ENCODE assay signal across 26 cellular contexts in the genomic region with DNA sequence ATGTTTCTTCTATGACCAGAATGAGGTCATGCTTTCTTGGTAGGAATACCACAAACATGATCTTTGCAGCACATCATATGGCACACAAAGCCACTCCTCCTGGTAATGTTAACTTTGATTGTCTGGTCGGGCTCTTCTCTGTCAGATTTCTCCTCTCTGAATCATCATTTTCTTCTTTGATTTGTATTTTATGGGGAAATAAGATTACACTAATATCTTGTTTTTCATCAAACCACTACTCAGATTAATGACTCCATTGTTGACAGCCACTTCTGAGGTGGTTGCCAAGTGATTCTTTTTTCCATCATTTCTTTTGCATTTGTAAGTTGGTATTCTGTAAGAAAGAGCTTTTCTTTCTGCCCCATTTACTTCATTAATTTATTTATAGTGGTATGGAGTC. TPM values are rescaled to one million over a fixed set of nuclear protein-coding genes. Genes with fewer than 3 reads are reported as not detected.
DNase-seq lines count a peak whose midpoint lies in the region; ATAC-seq and TF ChIP-seq lines count a peak whose summit lies in the region.
"Had no signal": no experiment of that assay in that cellular context is flagged by ENCODE, and none has a peak within 500 bp of the region (broad histone marks: within the 10 kb centered on the region; RNA-seq: fewer than 3 reads in every experiment).

No MANE protein-coding gene starts in this region.

- peak; percentile 30 for ATAC-seq in activated CD4-positive, alpha-beta T cell treated with anti-CD3 and anti-CD28 coated beads for 36 hours
- no peak for ATAC-seq in HG02970 (IDR thresholded peaks at IDR 0.05; ENCODE audit: low FRiP score, unreplicated experiment)
- ATAC-seq: left lung; stimulated activated naive CD8-positive, alpha-beta T cell treated with anti-CD3 and anti-CD28 coated beads, Interleukin-15, amount 100 ng/mL, for 72 hours had no signal

- intact Hi-C loops in activated CD4-positive, alpha-beta T cell treated with anti-CD3 and anti-CD28 coated beads for 36 hours (cut with DNase I, micrococcal nuclease), result no loop called here

- H3K9me3 Mint-ChIP-seq in activated CD4-positive, alpha-beta T cell treated with anti-CD3 and anti-CD28 coated beads for 36 hours (ENCODE audit: low read depth), result no peaks in the 10 kb centered on the region
- no peaks in the 10 kb centered on the region for H3K9me3 Mint-ChIP-seq in nephron progenitor cell
- H3K9me3 Mint-ChIP-seq: activated B cell treated with CpG ODN at 0.5 μM for 24 hours; activated naive CD4-positive, alpha-beta T cell treated with anti-CD3 and anti-CD28 coated beads, Interleukin-2, amount 10 ng/mL, durations not matched to agents 7 days and 5 days; CD4-positive, alpha-beta T cell; endodermal cell; stimulated activated naive CD8-positive, alpha-beta T cell treated with anti-CD3 and anti-CD28 coated beads, Interleukin-15, amount 100 ng/mL, for 72 hours had no signal

- no peak for TF ChIP-seq CTCF in nephron progenitor cell (IDR thresholded peaks at IDR 0.05)
- TF ChIP-seq CTCF in GM10266 (IDR thresholded peaks at IDR 0.05; ENCODE audit: control insufficient read depth, insufficient read depth, low read depth, missing control alignments), result no peak

- peaks cover 44% of the 10 kb centered on the region for H3K36me3 Mint-ChIP-seq in activated CD4-positive, alpha-beta T cell treated with anti-CD3 and anti-CD28 coated beads for 36 hours (ENCODE audit: low read depth)
- peaks cover 79% of the 10 kb centered on the region for H3K36me3 Mint-ChIP-seq in nephron progenitor cell (ENCODE audit: low read depth)

- POLR2A ChIA-PET in activated CD4-positive, alpha-beta T cell treated with anti-CD3 and anti-CD28 coated beads for 36 hours (lab: Charles Lee), result no interaction called here

- H3K27me3 Mint-ChIP-seq in activated CD4-positive, alpha-beta T cell treated with anti-CD3 and anti-CD28 coated beads for 36 hours, result no peaks in the 10 kb centered on the region
- H3K27me3 Mint-ChIP-seq in nephron progenitor cell (ENCODE audit: low read depth, poor library complexity), result no peaks in the 10 kb centered on the region
- H3K27me3 Mint-ChIP-seq: activated B cell treated with CpG ODN at 0.5 μM for 24 hours; activated naive CD4-positive, alpha-beta T cell treated with anti-CD3 and anti-CD28 coated beads, Interleukin-2, amount 10 ng/mL, durations not matched to agents 7 days and 5 days; CD4-positive, alpha-beta T cell; progenitor cell of endocrine pancreas; stimulated activated naive CD8-positive, alpha-beta T cell treated with anti-CD3 and anti-CD28 coated beads, Interleukin-15, amount 100 ng/mL, for 72 hours had no signal

- H3K4me3 Mint-ChIP-seq in activated CD4-positive, alpha-beta T cell treated with anti-CD3 and anti-CD28 coated beads for 36 hours, result no peak overlapping the region
- no peak overlapping the region for H3K4me3 Mint-ChIP-seq in nephron progenitor cell
- H3K4me3 Mint-ChIP-seq: activated B cell treated with CpG ODN at 0.5 μM for 24 hours; activated naive CD4-positive, alpha-beta T cell treated with anti-CD3 and anti-CD28 coated beads, Interleukin-2, amount 10 ng/mL, durations not matched to agents 7 days and 5 days; CD4-positive, alpha-beta T cell; endodermal cell; stimulated activated naive CD8-positive, alpha-beta T cell treated with anti-CD3 and anti-CD28 coated beads, Interleukin-15, amount 100 ng/mL, for 72 hours had no signal

- peaks cover 1% of the 10 kb centered on the region for H3K4me1 Mint-ChIP-seq in activated CD4-positive, alpha-beta T cell treated with anti-CD3 and anti-CD28 coated beads for 36 hours
- H3K4me1 Mint-ChIP-seq in nephron progenitor cell, result no peaks in the 10 kb centered on the region
- H3K4me1 Mint-ChIP-seq: activated B cell treated with CpG ODN at 0.5 μM for 24 hours; endodermal cell; stimulated activated naive CD8-positive, alpha-beta T cell treated with anti-CD3 and anti-CD28 coated beads, Interleukin-15, amount 100 ng/mL, for 72 hours had no signal

- no peak overlapping the region for H3K27ac Mint-ChIP-seq in activated CD4-positive, alpha-beta T cell treated with anti-CD3 and anti-CD28 coated beads for 36 hours
- H3K27ac Mint-ChIP-seq in nephron progenitor cell, result peak overlapping the region; percentile 14
- H3K27ac Mint-ChIP-seq: activated B cell treated with CpG ODN at 0.5 μM for 24 hours; activated naive CD4-positive, alpha-beta T cell treated with anti-CD3 and anti-CD28 coated beads, Interleukin-2, amount 10 ng/mL, durations not matched to agents 7 days and 5 days; CD4-positive, alpha-beta T cell; endodermal cell; progenitor cell of endocrine pancreas had no signal

- DNase-seq in activated CD4-positive, alpha-beta T cell treated with anti-CD3 and anti-CD28 coated beads for 36 hours, result no peak
- no peak for DNase-seq in activated CD4-positive, alpha-beta T cell treated with anti-CD3 and anti-CD28 coated beads for 4 hours
- DNase-seq in M059J (ENCODE audit: low read depth) (peak; percentile 92), astrocyte of the hippocampus (ENCODE audit: low read depth, low spot score) (peak; percentile 23), nephron progenitor cell (no peak), GM10266 (ENCODE audit: extremely low spot score) (no peak), H4 (ENCODE audit: low spot score) (no peak)
- DNase-seq: activated B cell treated with CpG ODN at 0.5 μM for 24 hours; activated CD4-positive, alpha-beta T cell treated with anti-CD3 and anti-CD28 coated beads, Interleukin-2, amount 50 U/mL, for 48 hours; activated naive CD4-positive, alpha-beta T cell treated with anti-CD3 and anti-CD28 coated beads, Interleukin-2, amount 10 ng/mL, durations not matched to agents 7 days and 5 days; AML-193; caudate nucleus; CD4-positive, alpha-beta T cell; DMS 273 treated with DMSO at 0.1 percent for 48 hours; endodermal cell; esophagus squamous epithelium; left lung; NCI-H1092; NCI-H187 treated with DMSO at 0.1 percent for 48 hours; NCI-H2171 treated with DMSO at 0.1 percent for 48 hours; NCI-H524 treated with DMSO at 0.1 percent for 48 hours; NK-92 treated with Interleukin-12 subunit alpha and Interleukin-12 subunit beta, amount 100 ng/mL, for 24 hours; SHP77; stimulated activated naive CD8-positive, alpha-beta T cell treated with anti-CD3 and anti-CD28 coated beads, Interleukin-15, amount 100 ng/mL, for 72 hours had no signal

- CTCF ChIA-PET in activated CD4-positive, alpha-beta T cell treated with anti-CD3 and anti-CD28 coated beads for 36 hours (lab: Charles Lee), result interaction anchor here (1.9 kb wide), 1 partner anchor 20 kb away, joined by 4 read pairs; no protein-coding TSS in a partner anchor

RNA-seq across cellular contexts. Expression of a gene that starts 29.5 kb away (rescaled TPM):
- total RNA-seq in activated CD4-positive, alpha-beta T cell treated with anti-CD3 and anti-CD28 coated beads for 36 hours, result 10 to 100 TPM; 33.4 to 40.5 TPM
- total RNA-seq in M059J (2014; rRNA removed; shearing (Covaris generic)), result 32.9 and 43.4 TPM in 2 replicates
- 18.4 and 19.1 TPM in 2 replicates for total RNA-seq in H4 (2014; rRNA removed; shearing (Covaris generic))

RNA-seq across cellular contexts. Expression of a gene that starts 59.3 kb away (rescaled TPM):
- total RNA-seq in activated CD4-positive, alpha-beta T cell treated with anti-CD3 and anti-CD28 coated beads for 36 hours, result 1 to 10 TPM; 5.4 to 8.1 TPM
- 14.3 and 23.6 TPM in 2 replicates for total RNA-seq in M059J (2014; rRNA removed; shearing (Covaris generic))
- total RNA-seq in H4 (2014; rRNA removed; shearing (Covaris generic)), result 10.0 and 10.6 TPM in 2 replicates

Comparison
In these comparisons a context has a peak if more than half of its experiments do, and no peak if none do; other contexts are left out.
1. DNase-seq: peak in M059J (single experiment) and astrocyte of the hippocampus (single experiment); none in activated CD4-positive, alpha-beta T cell treated with anti-CD3 and anti-CD28 coated beads for 36 hours (single experiment), activated CD4-positive, alpha-beta T cell treated with anti-CD3 and anti-CD28 coated beads for 4 hours (0 of 2), nephron progenitor cell (single experiment), GM10266 (single experiment) and H4 (single experiment).